1 cellular context compared by ENCODE assay signal in genomic region chr11:94939346-94939745, GRCh38.
A peak's percentile ranks its signal among the peaks of the same experiment; 100 is the strongest.
TF ChIP-seq lines count a peak whose summit lies in the region.

No MANE protein-coding gene starts in this region.

TF ChIP-seq in K562, 482 proteins besides CTCF, POLR2A, EP300 and RAD21:
- TF ChIP-seq ZNF609 (CRISPR knock-in tag; IDR thresholded peaks at IDR 0.05; ENCODE audit: borderline replicate concordance) (no peak), ILF3 (IDR thresholded peaks at IDR 0.05; ENCODE audit: borderline replicate concordance) (no peak), SNRNP70 (optimal IDR thresholded peaks at IDR 0.05; ENCODE audit: low read depth, low read length) (no peak), MAFG (tag; conservative IDR thresholded peaks at IDR 0.05) (peak; percentile 44; the same call in 1 of the 2 replicates), C11orf30 (IDR thresholded peaks at IDR 0.05; ENCODE audit: low read depth) (peak; percentile 55; the same call in 1 of the 2 replicates), USF1 (CRISPR knock-in tag; IDR thresholded peaks at IDR 0.05) (no peak), POLR2H (tag; IDR thresholded peaks at IDR 0.05; ENCODE audit: low read depth) (no peak), ZNF316 (IDR thresholded peaks at IDR 0.05) (peak; percentile 62; the same call in 1 of the 2 replicates)
